In genomic region chr1:64487061-64487460, GRCh38 we compare ENCODE assay signal across 21 cellular contexts. TPM values are rescaled to one million over a fixed set of nuclear protein-coding genes. Genes with fewer than 3 reads are reported as not detected.
A peak's percentile ranks its signal among the peaks of the same experiment; 100 is the strongest.
DNase-seq lines count a peak whose midpoint lies in the region; ATAC-seq and TF ChIP-seq lines count a peak whose summit lies in the region.
"Had no signal": no experiment of that assay in that cellular context is flagged by ENCODE, and none has a peak within 500 bp of the region (broad histone marks: within the 10 kb centered on the region; RNA-seq: fewer than 3 reads in every experiment).

No MANE protein-coding gene starts in this region.

- no peak overlapping the region for H3K9ac ChIP-seq in liver (ENCODE audit: low read depth in 1 of 2, low read length in 2 of 2)

- H3K4me1 ChIP-seq in liver (ENCODE audit: control insufficient read depth in 4 of 4, insufficient read depth in 4 of 4, low read length in 3 of 4) = no peaks in the 10 kb centered on the region

- in situ Hi-C loops in brain microvascular endothelial cell (cut with HindIII; ENCODE audit: low pct_ligation_motif_present, low sequenced_read_pairs) = no loop called here

- no peak overlapping the region for H3K4me3 Mint-ChIP-seq in HFFc6
- H3K4me3 Mint-ChIP-seq in T-cell = no peak overlapping the region
- H3K4me3 Mint-ChIP-seq: mesothelial cell of epicardium; neural crest cell; stimulated activated effector memory CD8-positive, alpha-beta T cell treated with anti-CD3 and anti-CD28 coated beads, Interleukin-12 subunit alpha, Interleukin-12 subunit beta, amount 100 ng/mL, for 72 hours had no signal

- WGBS in liver = 98% methylated on average over 1 of the region's 1 CpG

- H3K27ac Mint-ChIP-seq in HFFc6 (no peak overlapping the region), T-cell (no peak overlapping the region)
- H3K27ac Mint-ChIP-seq: mesothelial cell of epicardium; stimulated activated effector memory CD8-positive, alpha-beta T cell treated with anti-CD3 and anti-CD28 coated beads, Interleukin-12 subunit alpha, Interleukin-12 subunit beta, amount 100 ng/mL, for 72 hours had no signal

- peak; percentile 64 to 73 for TF ChIP-seq RAD21 in liver (IDR thresholded peaks at IDR 0.05)

- H3K9me3 Mint-ChIP-seq in HFFc6 (no peaks in the 10 kb centered on the region), T-cell (no peaks in the 10 kb centered on the region)
- H3K9me3 Mint-ChIP-seq: mesothelial cell of epicardium; stimulated activated effector memory CD8-positive, alpha-beta T cell treated with anti-CD3 and anti-CD28 coated beads, Interleukin-12 subunit alpha, Interleukin-12 subunit beta, amount 100 ng/mL, for 72 hours had no signal

- H3K36me3 Mint-ChIP-seq in HFFc6 (ENCODE audit: low read depth) (no peaks in the 10 kb centered on the region), T-cell (no peaks in the 10 kb centered on the region)
- H3K36me3 Mint-ChIP-seq: mesothelial cell of epicardium; stimulated activated effector memory CD8-positive, alpha-beta T cell treated with anti-CD3 and anti-CD28 coated beads, Interleukin-12 subunit alpha, Interleukin-12 subunit beta, amount 100 ng/mL, for 72 hours had no signal

- H3K27me3 Mint-ChIP-seq in HFFc6 (ENCODE audit: insufficient read depth) (peaks cover 3% of the 10 kb centered on the region; the same call in 1 of the 2 replicates), T-cell (peaks cover 11 to 23% of the 10 kb centered on the region in 2 donors)

- TF ChIP-seq CTCF in HFFc6 (IDR thresholded peaks at IDR 0.05) (peak; percentile 32; the same call in 1 of the 2 replicates), brain microvascular endothelial cell (IDR thresholded peaks at IDR 0.05; ENCODE audit: low read depth, low read length, missing control alignments) (peak; percentile 41), liver (IDR thresholded peaks at IDR 0.05; ENCODE audit: low read depth, low read length, missing input control) (no peak)

- ATAC-seq in HG03571 (IDR thresholded peaks at IDR 0.05; ENCODE audit: unreplicated experiment) (no peak), T-cell (replicated peaks in 1 of 4) (no peak)
- ATAC-seq: stimulated activated effector memory CD8-positive, alpha-beta T cell treated with anti-CD3 and anti-CD28 coated beads, Interleukin-12 subunit alpha, Interleukin-12 subunit beta, amount 100 ng/mL, for 72 hours had no signal

- H3K9me3 ChIP-seq in liver (ENCODE audit: control insufficient read depth in 4 of 4, low read length in 3 of 4) = no peaks in the 10 kb centered on the region

- no peak overlapping the region for H3K27ac ChIP-seq in brain microvascular endothelial cell
- no peak overlapping the region for H3K27ac ChIP-seq in liver (ENCODE audit: low read depth in 1 of 2, low read length in 2 of 2)
- H3K27ac ChIP-seq: C4-2B had no signal

- H3K27me3 ChIP-seq in brain microvascular endothelial cell (replicated peaks) (no peaks in the 10 kb centered on the region), liver (ENCODE audit: control insufficient read depth in 4 of 4, insufficient read depth in 4 of 4, low read length in 3 of 4) (no peaks in the 10 kb centered on the region)

- H3K36me3 ChIP-seq in brain microvascular endothelial cell (replicated peaks) = no peaks in the 10 kb centered on the region
- no peaks in the 10 kb centered on the region for H3K36me3 ChIP-seq in liver (ENCODE audit: control insufficient read depth in 4 of 4, insufficient read depth in 3 of 4, low read depth in 1 of 4, low read length in 3 of 4)

- peak; percentile 42 for DNase-seq in DMS53 (lab: John Stamatoyannopoulos, UW)
- DNase-seq in DMS53 treated with DMSO at 0.1 percent for 48 hours (lab: John Stamatoyannopoulos, UW; ENCODE audit: unreplicated experiment) = no peak
- DNase-seq in HFFc6 = no peak
- DNase-seq in brain microvascular endothelial cell = no peak
- no peak for DNase-seq in iPS-NIHi7 (ENCODE audit: extremely low spot score)
- no peak for DNase-seq in T-cell
- DNase-seq: 8988T; activated CD4-positive, CD25-positive, alpha-beta regulatory T cell; activated effector memory CD4-positive, alpha-beta T cell treated with Interleukin-2 at 50 U/mL for 16 hours; amniotic stem cell; hypothalamus; NCI-H187; SHP77 treated with DMSO at 0.1 percent for 48 hours; T-helper 2 cell had no signal

- H3K4me1 Mint-ChIP-seq in HFFc6 (ENCODE audit: low read depth) = peaks cover 11% of the 10 kb centered on the region
- peaks cover 0 to 39% (median 26%) of the 10 kb centered on the region in 3 donors for H3K4me1 Mint-ChIP-seq in T-cell
- H3K4me1 Mint-ChIP-seq: stimulated activated effector memory CD8-positive, alpha-beta T cell treated with anti-CD3 and anti-CD28 coated beads, Interleukin-12 subunit alpha, Interleukin-12 subunit beta, amount 100 ng/mL, for 72 hours had no signal

- CTCF ChIA-PET in T-cell (lab: Charles Lee) = interaction anchor here in 1 of 2 donors (0.6 kb wide), 1 partner anchor 1816 kb away, joined by 4 read pairs; no protein-coding TSS in a partner anchor

- POLR2A ChIA-PET in T-cell (lab: Charles Lee) = no interaction called here

- H3K4me3 ChIP-seq in brain microvascular endothelial cell (ENCODE audit: low read depth, low read length) (no peak overlapping the region), liver (ENCODE audit: low read depth in 1 of 3, low read length in 3 of 3) (no peak overlapping the region)

TF ChIP-seq in liver, 16 proteins besides CTCF, POLR2A, EP300 and RAD21:
- TF ChIP-seq MAX (IDR thresholded peaks at IDR 0.05) = no peak
- no peak for TF ChIP-seq ATF3 (IDR thresholded peaks at IDR 0.05)
- TF ChIP-seq REST (IDR thresholded peaks at IDR 0.05) = no peak
- no peak for TF ChIP-seq RXRA (IDR thresholded peaks at IDR 0.05)
- no peak for TF ChIP-seq JUND (IDR thresholded peaks at IDR 0.05)
- TF ChIP-seq FOXA1 (IDR thresholded peaks at IDR 0.05) = no peak
- TF ChIP-seq NR2F2 (IDR thresholded peaks at IDR 0.05) = no peak
- no peak for TF ChIP-seq HNF4G (IDR thresholded peaks at IDR 0.05)
- TF ChIP-seq YY1 (IDR thresholded peaks at IDR 0.05) = no peak
- no peak for TF ChIP-seq EGR1 (IDR thresholded peaks at IDR 0.05; ENCODE audit: low read depth in 2 of 2)
- TF ChIP-seq HNF4A (conservative IDR thresholded peaks at IDR 0.05) = no peak
- TF ChIP-seq ZBTB33 (IDR thresholded peaks at IDR 0.05) = no peak
- no peak for TF ChIP-seq SP1 (IDR thresholded peaks at IDR 0.05)
- no peak for TF ChIP-seq TAF1 (conservative IDR thresholded peaks at IDR 0.05)
- TF ChIP-seq FOXA2 (IDR thresholded peaks at IDR 0.05) = no peak
- TF ChIP-seq GABPA (IDR thresholded peaks at IDR 0.05 in 1 of 2, conservative IDR thresholded peaks at IDR 0.05 in 1 of 2) = no peak

RNA-seq across cellular contexts. Expression of gene CACHD1, which starts 17.1 kb away (rescaled TPM):
- 1 to 10 TPM; 3.9 to 5.5 (median 5.1) TPM for total RNA-seq in HFFc6 (2021; fragmentation: NEBNext Ultra II Directional; extraction: Animal tissue kit (Norgen Biotek cat#: 25700))
- total RNA-seq in liver (1 to 10 TPM; 3.3 to 4.2 TPM), T-cell (1 to 10 TPM in 4 of 5 donors, under 1 TPM in 1; 0.49 to 7.3 (median 2.2) TPM)
- polyA plus RNA-seq in liver = 1 to 10 TPM in 1 of 2 donors, under 1 TPM in 1; 0.68 to 1.3 TPM
- total RNA-seq: OCI-LY7 had no signal
